In the genomic region with DNA sequence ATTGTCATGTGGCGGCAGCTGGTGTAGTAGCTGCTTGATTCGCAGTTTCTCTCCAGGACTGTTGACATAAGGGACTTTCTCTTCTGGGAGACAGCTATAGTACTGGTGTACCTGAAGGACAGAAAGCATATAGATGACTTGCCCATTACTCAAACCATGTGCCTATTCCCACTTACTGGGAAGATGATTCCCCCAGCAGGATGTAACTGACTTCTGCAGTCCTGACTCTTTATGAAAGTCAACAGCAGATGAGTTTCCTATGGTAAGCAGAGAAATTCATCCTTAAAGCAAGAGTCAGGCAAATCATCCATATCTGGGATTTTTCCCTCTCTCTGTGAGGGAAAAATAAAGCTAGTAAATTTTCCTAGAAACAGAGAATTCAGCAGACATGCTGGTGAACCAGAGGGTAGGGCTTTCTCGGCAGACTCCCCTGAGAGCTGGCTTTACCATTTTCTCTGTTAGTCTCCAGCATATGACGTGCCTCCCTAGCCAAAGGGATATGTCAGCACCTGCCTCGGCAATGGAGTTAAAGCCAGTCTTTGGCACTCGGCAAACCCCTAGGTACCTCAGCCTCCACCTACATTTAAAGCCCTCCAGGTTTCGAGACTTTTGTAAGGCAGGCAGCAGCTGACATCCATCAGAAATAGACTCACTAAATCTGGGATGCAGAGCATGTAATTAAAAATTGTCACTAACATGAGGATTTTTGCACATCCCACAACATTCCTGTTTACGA, we compare ENCODE assay signal across 11 cellular contexts.
DNase-seq lines count a peak whose midpoint lies in the region; TF ChIP-seq lines count a peak whose summit lies in the region.
"Had no signal": no experiment of that assay in that cellular context is flagged by ENCODE, and none has a peak within 500 bp of the region (broad histone marks: within the 10 kb centered on the region; RNA-seq: fewer than 3 reads in every experiment).

No MANE protein-coding gene starts in this region.

- intact Hi-C loops in tibial artery (cut with DNase I; ENCODE audit: low total_unique reads) (no loop called here), OCI-LY7 (cut with micrococcal nuclease; ENCODE audit: unreplicated experiment) (no loop called here)

- H3K4me1 ChIP-seq in HUES64 (ENCODE audit: insufficient read depth, low read length): peaks cover 37% of the 10 kb centered on the region
- peaks cover 10% of the 10 kb centered on the region for H3K4me1 ChIP-seq in fibroblast of lung (ENCODE audit: control insufficient read depth, extremely low read depth, insufficient read depth, low read length)
- peaks cover 0 to 64% (median 32%) of the 10 kb centered on the region in 4 donors for H3K4me1 ChIP-seq in tibial artery
- H3K4me1 ChIP-seq in OCI-LY7 (ENCODE audit: insufficient read depth, low read length, poor library complexity, severe bottlenecking): no peaks in the 10 kb centered on the region

- no peaks in the 10 kb centered on the region for H3K9me3 ChIP-seq in HUES64 (ENCODE audit: insufficient read depth, low read depth, low read length)
- H3K9me3 ChIP-seq in fibroblast of lung (ENCODE audit: control insufficient read depth, insufficient read depth, low read depth, low read length): no peaks in the 10 kb centered on the region
- H3K9me3 ChIP-seq in tibial artery: no peaks in the 10 kb centered on the region
- no peaks in the 10 kb centered on the region for H3K9me3 ChIP-seq in OCI-LY7 (ENCODE audit: low read length)
- H3K9me3 ChIP-seq: MG63 had no signal

- CTCF ChIA-PET in OCI-LY7 (lab: Charles Lee; ENCODE audit: unreplicated experiment): no interaction called here

- H3K4me3 ChIP-seq in HUES64 (ENCODE audit: low read length): no peak overlapping the region
- no peak overlapping the region for H3K4me3 ChIP-seq in fibroblast of lung (replicated peaks in 1 of 4; ENCODE audit: control extremely low read depth in 1 of 4, insufficient read depth in 1 of 4, low read depth in 3 of 4, low read length in 4 of 4)
- H3K4me3 ChIP-seq in tibial artery: no peak overlapping the region
- H3K4me3 ChIP-seq in OCI-LY7 (ENCODE audit: low read depth, low read length, poor library complexity, severe bottlenecking): no peak overlapping the region
- H3K4me3 ChIP-seq: MG63 had no signal

- no peaks in the 10 kb centered on the region for H3K9me2 ChIP-seq in OCI-LY7 (ENCODE audit: insufficient read depth, low read length)

- H3K4me2 ChIP-seq in fibroblast of lung (ENCODE audit: extremely low read depth, insufficient read depth, low read length): no peak overlapping the region
- no peak overlapping the region for H3K4me2 ChIP-seq in OCI-LY7 (ENCODE audit: low read length)

- H3K36me3 ChIP-seq in HUES64 (ENCODE audit: insufficient read depth, low read length) (peaks cover 11% of the 10 kb centered on the region; the same call in 1 of the 2 replicates), fibroblast of lung (ENCODE audit: control insufficient read depth, insufficient read depth, low read length) (peaks cover 5% of the 10 kb centered on the region), tibial artery (peaks cover 9 to 17% (median 16%) of the 10 kb centered on the region in 3 donors), OCI-LY7 (ENCODE audit: insufficient read depth, low read length) (no peaks in the 10 kb centered on the region)
- H3K36me3 ChIP-seq: MG63 had no signal

- TF ChIP-seq CTCF in fibroblast of lung (conservative IDR thresholded peaks at IDR 0.05 in 1 of 2, IDR thresholded peaks at IDR 0.05 in 1 of 2; ENCODE audit: low read depth in 1 of 2, low read length in 2 of 2): no peak
- no peak for TF ChIP-seq CTCF in tibial artery (IDR thresholded peaks at IDR 0.05)
- no peak for TF ChIP-seq CTCF in OCI-LY7 (conservative IDR thresholded peaks at IDR 0.05; ENCODE audit: low read length)

- no TSS peak for BruUV-seq in OCI-LY7 (replicated peaks; lab: Mats Ljungman, UMichigan)

- H4K20me1 ChIP-seq in fibroblast of lung (ENCODE audit: control insufficient read depth, extremely low read depth, insufficient read depth, low read length): no peaks in the 10 kb centered on the region
- no peaks in the 10 kb centered on the region for H4K20me1 ChIP-seq in OCI-LY7 (ENCODE audit: insufficient read depth, low read length)

- H3K27me3 ChIP-seq in HUES64 (ENCODE audit: insufficient read depth, low read length) (no peaks in the 10 kb centered on the region), fibroblast of lung (ENCODE audit: control insufficient read depth, insufficient read depth, low read length) (no peaks in the 10 kb centered on the region), tibial artery (no peaks in the 10 kb centered on the region)
- H3K27me3 ChIP-seq: MG63 had no signal

- DNase-seq in DMS153 treated with DMSO at 0.1 percent for 48 hours (lab: John Stamatoyannopoulos, UW; ENCODE audit: unreplicated experiment) (peak; percentile 6), DMS153 (lab: John Stamatoyannopoulos, UW) (no peak), fibroblast of lung (ENCODE audit: low read depth in 2 of 2) (no peak), tibial artery (no peak), OCI-LY7 (ENCODE audit: low spot score) (no peak), GF-D8 (lab: John Stamatoyannopoulos, UW) (no peak), cerebellar nuclear complex (lab: John Stamatoyannopoulos, UW) (no peak)
- DNase-seq: GDM1, hippocampal formation, MG63 had no signal

- POLR2A ChIA-PET in OCI-LY7 (lab: Charles Lee): no interaction called here

- WGBS in HUES64: 69% methylated on average over 8 of the region's 8 CpGs

- H3K79me2 ChIP-seq in fibroblast of lung (ENCODE audit: control insufficient read depth, insufficient read depth, low read length) (no peaks in the 10 kb centered on the region), OCI-LY7 (ENCODE audit: insufficient read depth, low read depth, low read length) (no peaks in the 10 kb centered on the region)

- H3K27ac ChIP-seq in HUES64 (ENCODE audit: low read depth, low read length) (peak overlapping the region; percentile 13; the same call in 1 of the 2 replicates), fibroblast of lung (ENCODE audit: insufficient read depth, low read length) (peak overlapping the region; percentile 42), tibial artery (peak overlapping the region; percentile 23 to 29), OCI-LY7 (ENCODE audit: low read depth, low read length, poor library complexity, severe bottlenecking) (no peak overlapping the region)

- H2AFZ ChIP-seq in fibroblast of lung (ENCODE audit: low read length) (no peak overlapping the region), OCI-LY7 (ENCODE audit: low read length) (no peak overlapping the region)

- no peak overlapping the region for H3K9ac ChIP-seq in HUES64 (ENCODE audit: low read depth, low read length)
- no peak overlapping the region for H3K9ac ChIP-seq in fibroblast of lung (ENCODE audit: insufficient read depth, low read length)
